In genomic region chr1:81299892-81300291, GRCh38 we compare ENCODE assay signal across 28 cellular contexts.
"Had no signal": no experiment of that assay in that cellular context is flagged by ENCODE, and none has a peak within 500 bp of the region (broad histone marks: within the 10 kb centered on the region; RNA-seq: fewer than 3 reads in every experiment).

No MANE protein-coding gene starts in this region.

- H3K4me1 ChIP-seq: colonic mucosa, esophagus muscularis mucosa, esophagus squamous epithelium, gastrocnemius medialis, heart left ventricle, heart right ventricle had no signal

- H3K27ac ChIP-seq: colonic mucosa, coronary artery, dorsolateral prefrontal cortex, epithelial cell of prostate, esophagus muscularis mucosa, esophagus squamous epithelium, foreskin keratinocyte, gastrocnemius medialis, gastroesophageal sphincter, heart left ventricle, heart right ventricle had no signal

- DNase-seq: colonic mucosa; cortex of kidney; dermis blood vessel endothelial cell; dorsolateral prefrontal cortex; effector CD4-positive, alpha-beta T cell; effector CD8-positive, alpha-beta T cell; effector memory CD4-positive, alpha-beta T cell; effector memory CD8-positive, alpha-beta T cell; endodermal cell; erythroblast; esophagus squamous epithelium; foreskin fibroblast; foreskin keratinocyte; foreskin melanocyte; gastrocnemius medialis; glutamatergic neuron; head of caudate nucleus; heart left ventricle; heart right ventricle had no signal

- ATAC-seq: effector memory CD8-positive, alpha-beta T cell; esophagus mucosa; foreskin keratinocyte; gastrocnemius medialis; gastroesophageal sphincter; heart left ventricle; heart right ventricle had no signal

- H3K9me3 ChIP-seq: colonic mucosa, esophagus muscularis mucosa, esophagus squamous epithelium, gastrocnemius medialis, gastroesophageal sphincter, heart left ventricle, heart right ventricle had no signal

- H3K36me3 ChIP-seq: colonic mucosa, esophagus muscularis mucosa, esophagus squamous epithelium, gastrocnemius medialis, gastroesophageal sphincter, heart left ventricle, heart right ventricle had no signal

- H3K27me3 ChIP-seq: colonic mucosa, dorsolateral prefrontal cortex, esophagus muscularis mucosa, esophagus squamous epithelium, foreskin keratinocyte, gastrocnemius medialis, gastroesophageal sphincter, heart left ventricle, heart right ventricle had no signal

- H3K4me3 ChIP-seq: colonic mucosa, coronary artery, dorsolateral prefrontal cortex, esophagus muscularis mucosa, esophagus squamous epithelium, gastrocnemius medialis, gastroesophageal sphincter, heart left ventricle, heart right ventricle had no signal

- FAIRE-seq: colon, endometrium, endothelial cell of umbilical vein, frontal cortex had no signal
